ENCODE assay signal across 1 cellular context in the genomic region with DNA sequence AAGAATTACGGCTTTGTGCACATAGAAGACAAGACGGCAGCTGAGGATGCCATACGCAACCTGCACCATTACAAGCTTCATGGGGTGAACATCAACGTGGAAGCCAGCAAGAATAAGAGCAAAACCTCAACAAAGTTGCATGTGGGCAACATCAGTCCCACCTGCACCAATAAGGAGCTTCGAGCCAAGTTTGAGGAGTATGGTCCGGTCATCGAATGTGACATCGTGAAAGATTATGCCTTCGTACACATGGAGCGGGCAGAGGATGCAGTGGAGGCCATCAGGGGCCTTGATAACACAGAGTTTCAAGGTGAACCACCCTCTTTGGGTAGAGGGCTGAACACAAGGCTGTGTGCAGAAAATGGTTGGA.
TF ChIP-seq lines count a peak whose summit lies in the region.

No MANE protein-coding gene starts in this region.

TF ChIP-seq in HepG2, 621 proteins besides CTCF, POLR2A, EP300 and RAD21:
- peak; percentile 42; the same call in 1 of the 2 replicates for TF ChIP-seq ZBTB38 (CRISPR knock-in tag; IDR thresholded peaks at IDR 0.05)
TF ChIP-seq in HepG2: peak in this region for 1; not testable (repeated sequence) for 620.
